Comparison of ENCODE assay signal across 1 cellular context in genomic region chr15:43285609-43286037, GRCh38.
TF ChIP-seq lines count a peak whose summit lies in the region.

No MANE protein-coding gene starts in this region.

TF ChIP-seq in K562, 482 proteins besides CTCF, POLR2A, EP300 and RAD21 (continued from another document and continues in another):
- TF ChIP-seq CUX1 (CRISPR knock-in tag; IDR thresholded peaks at IDR 0.05) (no peak), ZNF175 (CRISPR knock-in tag; IDR thresholded peaks at IDR 0.05; ENCODE audit: low read depth) (no peak), ZNF282 (CRISPR knock-in tag; IDR thresholded peaks at IDR 0.05) (no peak), RNF2 (IDR thresholded peaks at IDR 0.05) (peak; percentile 18; the same call in 1 of the 2 replicates), MAFK (IDR thresholded peaks at IDR 0.05; ENCODE audit: low read length) (peak; percentile 64), GTF2F1 (IDR thresholded peaks at IDR 0.05; ENCODE audit: low read depth, low read length) (no peak), ARID2 (IDR thresholded peaks at IDR 0.05) (peak; percentile 91), LCOR (CRISPR knock-in tag; IDR thresholded peaks at IDR 0.05) (no peak), CHD4 (IDR thresholded peaks at IDR 0.05; ENCODE audit: insufficient read depth, insufficient replicate concordance, low read depth, low read length, poor library complexity, severe bottlenecking) (no peak), ZNF316 (IDR thresholded peaks at IDR 0.05) (peak; percentile 68), GATAD2A (IDR thresholded peaks at IDR 0.05) (no peak), RB1 (IDR thresholded peaks at IDR 0.05; ENCODE audit: low read depth) (peak; percentile 60; the same call in 1 of the 2 replicates), JUND (IDR thresholded peaks at IDR 0.05; ENCODE audit: borderline replicate concordance, low read depth, low read length) (peak; percentile 51; the same call in 1 of the 2 replicates), JUND (tag; IDR thresholded peaks at IDR 0.05; ENCODE audit: borderline replicate concordance, low read depth, low read length) (no peak), NBN (IDR thresholded peaks at IDR 0.05; ENCODE audit: low read depth) (peak; percentile 54; the same call in 1 of the 2 replicates), FOXJ2 (tag; IDR thresholded peaks at IDR 0.05) (no peak), TRIM24 (IDR thresholded peaks at IDR 0.05) (no peak), SFPQ (IDR thresholded peaks at IDR 0.05; ENCODE audit: low read depth, low read length) (no peak), NONO (IDR thresholded peaks at IDR 0.05; ENCODE audit: low read depth in 2 of 2, low read length in 1 of 2) (no peak), ZEB2 (IDR thresholded peaks at IDR 0.05) (0 out of 2 replicates have a peak, but pooled peaks have one; percentile 45), ZNF263 (CRISPR knock-in tag; IDR thresholded peaks at IDR 0.05; ENCODE audit: borderline replicate concordance) (no peak), MTA3 (IDR thresholded peaks at IDR 0.05; ENCODE audit: borderline replicate concordance) (no peak), NCOR1 (IDR thresholded peaks at IDR 0.05) (0 out of 2 replicates have a peak, but pooled peaks have one; percentile 20), POLR2G (IDR thresholded peaks at IDR 0.05; ENCODE audit: low read depth, low read length) (no peak), PKNOX1 (IDR thresholded peaks at IDR 0.05) (0 out of 2 replicates have a peak, but pooled peaks have one; percentile 20), GATAD2B (IDR thresholded peaks at IDR 0.05; ENCODE audit: borderline replicate concordance) (peak; percentile 72; the same call in 1 of the 2 replicates), RREB1 (CRISPR knock-in tag; IDR thresholded peaks at IDR 0.05) (no peak), ZNF134 (CRISPR knock-in tag; conservative IDR thresholded peaks at IDR 0.05) (no peak), CCNT2 (IDR thresholded peaks at IDR 0.05; ENCODE audit: borderline replicate concordance, extremely low read depth, insufficient read length, low read depth, low read length) (no peak), ELK1 (CRISPR knock-in tag; IDR thresholded peaks at IDR 0.05) (no peak), ZNF449 (CRISPR knock-in tag; IDR thresholded peaks at IDR 0.05) (no peak), U2AF2 (optimal IDR thresholded peaks at IDR 0.05; ENCODE audit: low read depth, low read length) (no peak), GATA2 (CRISPR knock-in tag; IDR thresholded peaks at IDR 0.05) (peak; percentile 65), HDAC3 (IDR thresholded peaks at IDR 0.05; ENCODE audit: borderline replicate concordance, partially characterized antibody) (peak; percentile 27), E2F5 (CRISPR knock-in tag; IDR thresholded peaks at IDR 0.05) (no peak), EP400 (IDR thresholded peaks at IDR 0.05) (0 out of 2 replicates have a peak, but pooled peaks have one; percentile 19), ZNF780A (CRISPR knock-in tag; IDR thresholded peaks at IDR 0.05) (no peak)
- TF ChIP-seq, protein P1, sequence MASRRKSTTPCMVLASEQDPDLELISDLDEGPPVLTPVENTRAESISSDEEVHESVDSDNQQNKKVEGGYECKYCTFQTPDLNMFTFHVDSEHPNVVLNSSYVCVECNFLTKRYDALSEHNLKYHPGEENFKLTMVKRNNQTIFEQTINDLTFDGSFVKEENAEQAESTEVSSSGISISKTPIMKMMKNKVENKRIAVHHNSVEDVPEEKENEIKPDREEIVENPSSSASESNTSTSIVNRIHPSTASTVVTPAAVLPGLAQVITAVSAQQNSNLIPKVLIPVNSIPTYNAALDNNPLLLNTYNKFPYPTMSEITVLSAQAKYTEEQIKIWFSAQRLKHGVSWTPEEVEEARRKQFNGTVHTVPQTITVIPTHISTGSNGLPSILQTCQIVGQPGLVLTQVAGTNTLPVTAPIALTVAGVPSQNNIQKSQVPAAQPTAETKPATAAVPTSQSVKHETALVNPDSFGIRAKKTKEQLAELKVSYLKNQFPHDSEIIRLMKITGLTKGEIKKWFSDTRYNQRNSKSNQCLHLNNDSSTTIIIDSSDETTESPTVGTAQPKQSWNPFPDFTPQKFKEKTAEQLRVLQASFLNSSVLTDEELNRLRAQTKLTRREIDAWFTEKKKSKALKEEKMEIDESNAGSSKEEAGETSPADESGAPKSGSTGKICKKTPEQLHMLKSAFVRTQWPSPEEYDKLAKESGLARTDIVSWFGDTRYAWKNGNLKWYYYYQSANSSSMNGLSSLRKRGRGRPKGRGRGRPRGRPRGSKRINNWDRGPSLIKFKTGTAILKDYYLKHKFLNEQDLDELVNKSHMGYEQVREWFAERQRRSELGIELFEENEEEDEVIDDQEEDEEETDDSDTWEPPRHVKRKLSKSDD (conservative IDR thresholded peaks at IDR 0.05; ENCODE audit: low read length), result no peak
- TF ChIP-seq, protein P2, sequence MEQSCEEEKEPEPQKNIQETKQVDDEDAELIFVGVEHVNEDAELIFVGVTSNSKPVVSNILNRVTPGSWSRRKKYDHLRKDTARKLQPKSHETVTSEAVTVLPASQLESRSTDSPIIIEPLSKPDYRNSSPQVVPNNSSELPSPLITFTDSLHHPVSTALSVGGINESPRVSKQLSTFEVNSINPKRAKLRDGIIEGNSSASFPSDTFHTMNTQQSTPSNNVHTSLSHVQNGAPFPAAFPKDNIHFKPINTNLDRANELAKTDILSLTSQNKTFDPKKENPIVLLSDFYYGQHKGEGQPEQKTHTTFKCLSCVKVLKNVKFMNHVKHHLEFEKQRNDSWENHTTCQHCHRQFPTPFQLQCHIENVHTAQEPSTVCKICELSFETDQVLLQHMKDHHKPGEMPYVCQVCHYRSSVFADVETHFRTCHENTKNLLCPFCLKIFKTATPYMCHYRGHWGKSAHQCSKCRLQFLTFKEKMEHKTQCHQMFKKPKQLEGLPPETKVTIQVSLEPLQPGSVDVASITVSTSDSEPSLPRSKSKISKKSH (CRISPR knock-in tag; IDR thresholded peaks at IDR 0.05), result no peak
